21 cellular contexts compared by ENCODE assay signal in genomic region chr11:31445621-31446020, GRCh38.
"Had no signal": no experiment of that assay in that cellular context is flagged by ENCODE, and none has a peak within 500 bp of the region (broad histone marks: within the 10 kb centered on the region; RNA-seq: fewer than 3 reads in every experiment).

No MANE protein-coding gene starts in this region.

- H3K4me1 ChIP-seq: adrenal gland had no signal

- H3K27me3 ChIP-seq: adrenal gland, SJCRH30 had no signal

- H3K4me3 ChIP-seq: adrenal gland, SJCRH30 had no signal

- H3K9me3 ChIP-seq: adrenal gland, SJCRH30 had no signal

- H3K36me3 ChIP-seq: adrenal gland, SJCRH30 had no signal

- H3K27ac ChIP-seq: adrenal gland, SJCRH30 had no signal

- DNase-seq: activated CD4-positive, alpha-beta T cell treated with anti-CD3 and anti-CD28 coated beads for 4 hours; activated CD8-positive, alpha-beta memory T cell treated with anti-CD3 and anti-CD28 coated beads, Interleukin-2, amount 50 U/mL, for 4 hours; activated CD8-positive, alpha-beta T cell treated with anti-CD3 and anti-CD28 coated beads for 36 hours; activated gamma-delta T cell treated with Interleukin-2 at 50 U/mL for 16 hours; activated naive CD4-positive, alpha-beta T cell treated with anti-CD3 and anti-CD28 coated beads, Interleukin-2, amount 10 ng/mL, durations not matched to agents 7 days and 5 days; activated naive CD8-positive, alpha-beta T cell treated with anti-CD3 and anti-CD28 coated beads, Interleukin-2, amount 10 ng/mL, durations not matched to agents 7 days and 5 days; activated T-cell treated with anti-CD3 and anti-CD28 coated beads, Interleukin-2, amount 50 U/mL, for 72 hours; adrenal gland; anterior cingulate cortex; Kasumi-1; NCI-H1092; NCI-H1930; NCI-H2107; NCI-H2171 treated with DMSO at 0.1 percent for 48 hours; NCI-H226; NCI-H510A; NCI-H526 treated with DMSO at 0.1 percent for 48 hours; NCI-H82; Right ventricle myocardium superior; RPMI8226; SJCRH30 had no signal
